ENCODE assay signal across 8 cellular contexts in genomic region chrX:1249101-1249887, GRCh38. TPM values are rescaled to one million over a fixed set of nuclear protein-coding genes. Genes with fewer than 3 reads are reported as not detected.
A peak's percentile ranks its signal among the peaks of the same experiment; 100 is the strongest.
DNase-seq lines count a peak whose midpoint lies in the region; ATAC-seq and TF ChIP-seq lines count a peak whose summit lies in the region.

No MANE protein-coding gene starts in this region.

- H3K9me3 Mint-ChIP-seq in natural killer cell treated with Interleukin-12 subunit alpha and Interleukin-12 subunit beta and Interleukin-15 and Interleukin-18, amount 100 ng/mL, for 72 hours = no peaks in the 10 kb centered on the region

- peak; percentile 39 for TF ChIP-seq POLR2A in erythroblast (IDR thresholded peaks at IDR 0.05; ENCODE audit: low read length)

- H3K27ac Mint-ChIP-seq in natural killer cell treated with Interleukin-12 subunit alpha and Interleukin-12 subunit beta and Interleukin-15 and Interleukin-18, amount 100 ng/mL, for 72 hours = peak overlapping the region; percentile 81 to 86

- TF ChIP-seq CTCF in GM13977 (IDR thresholded peaks at IDR 0.05; ENCODE audit: extremely low read depth, insufficient read depth, missing control alignments) = no peak

- no peaks in the 10 kb centered on the region for H3K36me3 Mint-ChIP-seq in natural killer cell treated with Interleukin-12 subunit alpha and Interleukin-12 subunit beta and Interleukin-15 and Interleukin-18, amount 100 ng/mL, for 72 hours

- peak; percentile 25 for DNase-seq in activated CD4-positive, alpha-beta T cell treated with anti-CD3 and anti-CD28 coated beads for 1 hour
- no peak for DNase-seq in erythroblast (lab: John Stamatoyannopoulos, UW)
- DNase-seq in natural killer cell treated with Interleukin-12 subunit alpha and Interleukin-12 subunit beta and Interleukin-15 and Interleukin-18, amount 100 ng/mL, for 72 hours (ENCODE audit: low spot score) = peak; percentile 80
- no peak for DNase-seq in caudate nucleus (lab: John Stamatoyannopoulos, UW)
- no peak for DNase-seq in GM13977 (ENCODE audit: low spot score)
- no peak for DNase-seq in NCI-H1694 treated with DMSO at 0.1 percent for 48 hours (lab: John Stamatoyannopoulos, UW)

- H3K27ac ChIP-seq in caudate nucleus (ENCODE audit: low read depth, low read length) = no peak overlapping the region

- peaks cover 13 to 17% of the 10 kb centered on the region in 2 donors for H3K4me1 Mint-ChIP-seq in natural killer cell treated with Interleukin-12 subunit alpha and Interleukin-12 subunit beta and Interleukin-15 and Interleukin-18, amount 100 ng/mL, for 72 hours (ENCODE audit: low read depth in 2 of 2)

- ATAC-seq in GM18909 (IDR thresholded peaks at IDR 0.05; ENCODE audit: poor library complexity, unreplicated experiment) (peak; percentile 48), HG03439 (IDR thresholded peaks at IDR 0.05; ENCODE audit: unreplicated experiment) (no peak)
- ATAC-seq in natural killer cell treated with Interleukin-12 subunit alpha and Interleukin-12 subunit beta and Interleukin-15 and Interleukin-18, amount 100 ng/mL, for 72 hours = peak; percentile 89 to 92

- in situ Hi-C loops in GM13977 (cut with MboI; ENCODE audit: low pct_unique_long_range_greater_than_20kb, low sequenced_read_pairs, unreplicated experiment) = no loop called here

- peak overlapping the region; percentile 58 for H3K4me3 Mint-ChIP-seq in natural killer cell treated with Interleukin-12 subunit alpha and Interleukin-12 subunit beta and Interleukin-15 and Interleukin-18, amount 100 ng/mL, for 72 hours

- H3K27me3 Mint-ChIP-seq in natural killer cell treated with Interleukin-12 subunit alpha and Interleukin-12 subunit beta and Interleukin-15 and Interleukin-18, amount 100 ng/mL, for 72 hours = peaks cover 0 to 3% of the 10 kb centered on the region in 2 donors

RNA-seq across cellular contexts. Expression of gene CSF2RA, which starts 19.3 kb away (rescaled TPM):
- 1 to 10 TPM in 1 of 2 donors, not detected in 1; 2.0 TPM for total RNA-seq in natural killer cell treated with Interleukin-12 subunit alpha and Interleukin-12 subunit beta and Interleukin-15 and Interleukin-18, amount 100 ng/mL, for 72 hours

RNA-seq across cellular contexts. Expression of gene CRLF2, which starts 36.8 kb away (rescaled TPM):
- 1 to 10 TPM in 1 of 2 donors, not detected in 1; 2.3 TPM for total RNA-seq in natural killer cell treated with Interleukin-12 subunit alpha and Interleukin-12 subunit beta and Interleukin-15 and Interleukin-18, amount 100 ng/mL, for 72 hours

Comparison
In these comparisons a context has a peak if more than half of its experiments do, and no peak if none do; other contexts are left out.
1. DNase-seq: peak in activated CD4-positive, alpha-beta T cell treated with anti-CD3 and anti-CD28 coated beads for 1 hour (single experiment) and natural killer cell treated with Interleukin-12 subunit alpha and Interleukin-12 subunit beta and Interleukin-15 and Interleukin-18, amount 100 ng/mL, for 72 hours (single experiment); none in erythroblast (0 of 2), caudate nucleus (0 of 61), GM13977 (single experiment) and NCI-H1694 treated with DMSO at 0.1 percent for 48 hours (single experiment).